Comparison of ENCODE assay signal across 6 cellular contexts in the genomic region with DNA sequence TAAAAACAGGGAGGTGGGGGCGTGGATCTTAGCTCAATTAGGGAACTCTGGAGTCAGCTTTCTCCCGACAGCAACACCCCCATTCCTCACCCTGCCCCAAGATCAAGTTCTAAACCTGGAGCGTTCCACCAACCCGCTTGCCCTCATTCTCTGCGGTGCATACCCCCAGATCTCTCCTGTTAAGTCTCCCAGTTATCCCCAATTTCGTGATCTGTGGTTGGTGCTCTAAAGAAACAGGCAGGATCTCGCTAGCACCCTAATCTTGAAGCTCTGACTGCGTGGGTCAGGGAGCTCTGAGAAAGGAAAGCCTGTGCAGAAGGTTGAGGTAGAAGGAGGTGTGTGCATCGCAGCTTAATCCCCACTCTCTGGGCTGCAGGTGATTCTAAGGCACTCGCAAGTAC.
"Had no signal": no experiment of that assay in that cellular context is flagged by ENCODE, and none has a peak within 500 bp of the region (broad histone marks: within the 10 kb centered on the region; RNA-seq: fewer than 3 reads in every experiment).

No MANE protein-coding gene starts in this region.

- ATAC-seq: K562 had no signal

- H3K4me3 ChIP-seq: K562 had no signal

- DNase-seq: GOT3, H9, HCEC 1CT, IMR-90, KG1 had no signal

- H3K27ac Mint-ChIP-seq: H9 had no signal

- H3K9me3 Mint-ChIP-seq: H9 had no signal

- H3K4me3 Mint-ChIP-seq: H9 had no signal
